In the genomic region with DNA sequence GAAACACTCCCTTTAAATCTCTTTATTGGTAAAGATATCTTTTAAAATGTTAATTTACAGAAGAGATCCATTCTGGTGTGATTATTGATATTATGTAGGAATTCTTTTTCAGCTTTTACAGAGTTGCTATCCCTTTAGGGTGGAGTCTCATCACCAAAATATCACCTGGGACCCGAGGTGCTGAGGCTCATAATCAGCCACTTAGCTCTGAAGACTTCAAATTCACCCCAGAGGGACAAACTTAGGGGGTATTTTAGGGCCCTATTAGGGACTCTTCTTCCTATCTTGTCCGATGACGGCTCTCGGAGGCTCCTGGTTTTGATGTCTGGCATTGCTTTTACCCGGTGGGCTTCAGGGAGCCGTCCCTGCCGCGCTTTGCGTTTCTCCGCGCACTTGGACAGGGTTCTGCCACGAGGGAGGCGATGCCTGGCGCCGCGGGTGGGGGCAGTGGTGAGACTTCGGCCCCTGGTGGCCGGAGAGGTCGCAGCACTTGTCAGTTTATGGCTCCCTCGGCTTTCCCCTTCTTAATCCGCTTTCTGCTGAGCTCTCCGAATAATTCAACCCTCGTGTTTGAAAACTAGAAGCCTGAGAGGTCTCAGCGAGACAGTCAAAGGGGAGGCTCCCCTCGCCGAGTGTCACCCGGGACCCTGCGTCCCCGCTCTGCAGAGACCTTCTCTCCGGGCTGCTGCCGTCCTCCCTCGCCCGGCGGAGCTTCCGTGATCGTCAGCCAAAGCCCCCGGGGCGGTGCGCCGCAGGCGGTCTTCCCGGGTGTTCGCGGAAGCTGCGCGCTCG, we compare ENCODE assay signal across 8 cellular contexts. TPM values are rescaled to one million over a fixed set of nuclear protein-coding genes. Genes with fewer than 3 reads are reported as not detected.
DNase-seq lines count a peak whose midpoint lies in the region; ATAC-seq and TF ChIP-seq lines count a peak whose summit lies in the region.

No MANE protein-coding gene starts in this region.

- H3K9me3 ChIP-seq in CD4-positive, alpha-beta memory T cell (ENCODE audit: control insufficient read depth in 1 of 2, low read length in 2 of 2): no peaks in the 10 kb centered on the region
- H3K9me3 ChIP-seq in suprapubic skin: no peaks in the 10 kb centered on the region

- H3K27ac ChIP-seq in CD4-positive, alpha-beta memory T cell (ENCODE audit: low read depth, low read length): peak overlapping the region; percentile 3
- H3K27ac ChIP-seq in RWPE1 (no peak overlapping the region), suprapubic skin (peak overlapping the region; percentile 67)

- H3K9me3 Mint-ChIP-seq in CD4-positive, alpha-beta memory T cell: no peaks in the 10 kb centered on the region

- intact Hi-C loops in CD4-positive, alpha-beta memory T cell (cut with micrococcal nuclease): no loop called here

- H3K27me3 ChIP-seq in CD4-positive, alpha-beta memory T cell (ENCODE audit: insufficient read depth, low read length): no peaks in the 10 kb centered on the region
- H3K27me3 ChIP-seq in suprapubic skin: no peaks in the 10 kb centered on the region

- H3K4me3 Mint-ChIP-seq in CD4-positive, alpha-beta memory T cell: peak overlapping the region; percentile 88 to 92 (median 90)

- POLR2A ChIA-PET in CD4-positive, alpha-beta memory T cell (lab: Charles Lee; ENCODE audit: partially characterized antibody): interaction anchor here (1.0 to 1.8 kb wide), 7 partner anchors 9 to 465 kb away, joined by 3 to 5 read pairs (median 3); partner anchors contain the start of genes BBIP1, MXI1, PDCD4 and SHOC2
- POLR2A ChIA-PET in RWPE1 (lab: Yijun Ruan, JAX; ENCODE audit: low non-redundant PET): no interaction called here

- no peaks in the 10 kb centered on the region for H3K4me1 ChIP-seq in CD4-positive, alpha-beta memory T cell (ENCODE audit: insufficient read depth, low read length)
- H3K4me1 ChIP-seq in suprapubic skin: peaks cover 14% of the 10 kb centered on the region

- peak overlapping the region in 6 of 7 donors; percentile 45 to 88 (median 76) for H3K27ac Mint-ChIP-seq in CD4-positive, alpha-beta memory T cell

- peak; percentile 78 for TF ChIP-seq CTCF in RWPE1 (conservative IDR thresholded peaks at IDR 0.05; ENCODE audit: low read depth)
- TF ChIP-seq CTCF in omental fat pad (IDR thresholded peaks at IDR 0.05): peak in 1 of 3 donors; percentile 62
- TF ChIP-seq CTCF in suprapubic skin (IDR thresholded peaks at IDR 0.05): peak; percentile 24 to 92

- WGBS in suprapubic skin: 6% methylated on average over 10 of the region's 47 CpGs

- H3K36me3 Mint-ChIP-seq in CD4-positive, alpha-beta memory T cell: no peaks in the 10 kb centered on the region

- peaks cover 4 to 7% of the 10 kb centered on the region in 2 donors for H3K27me3 Mint-ChIP-seq in CD4-positive, alpha-beta memory T cell

- CTCF ChIA-PET in CD4-positive, alpha-beta memory T cell (lab: Charles Lee; ENCODE audit: partially characterized antibody): interaction anchor here (0.6 to 4.7 kb wide), 36 partner anchors 9 to 927 kb away, joined by 3 to 50 read pairs (median 4); no protein-coding TSS in a partner anchor
- CTCF ChIA-PET in RWPE1 (lab: Yijun Ruan, JAX): interaction anchor here (0.5 to 3.2 kb wide), 25 partner anchors 9 to 376 kb away, joined by 3 to 47 read pairs (median 4); partner anchors contain the start of genes RBM20 and SMNDC1

- no peak for TF ChIP-seq POLR2A in suprapubic skin (IDR thresholded peaks at IDR 0.05)

- peak overlapping the region; percentile 60 to 61 for H3K4me3 ChIP-seq in CD4-positive, alpha-beta memory T cell (ENCODE audit: low read length in 2 of 2)
- H3K4me3 ChIP-seq in suprapubic skin: peak overlapping the region; percentile 66

- ATAC-seq in HG03432 (IDR thresholded peaks at IDR 0.05; ENCODE audit: unreplicated experiment) (peak; percentile 99), omental fat pad (ENCODE audit: low FRiP score) (peak; percentile 84)

- TF ChIP-seq EP300 in suprapubic skin (IDR thresholded peaks at IDR 0.05): no peak

- H3K4me1 Mint-ChIP-seq in CD4-positive, alpha-beta memory T cell: peaks cover 1 to 8% (median 5%) of the 10 kb centered on the region in 4 donors

- no peaks in the 10 kb centered on the region for H3K36me3 ChIP-seq in CD4-positive, alpha-beta memory T cell (ENCODE audit: insufficient read depth, low read length)
- H3K36me3 ChIP-seq in suprapubic skin: no peaks in the 10 kb centered on the region

- peak; percentile 45 to 68 (median 58) for DNase-seq in CD4-positive, alpha-beta memory T cell
- peak; percentile 67 for DNase-seq in GM19240 (ENCODE audit: insufficient read length, low spot score)
- DNase-seq in RWPE1 (ENCODE audit: low spot score): peak; percentile 83
- DNase-seq in activated naive CD4-positive, alpha-beta T cell (lab: John Stamatoyannopoulos, UW): peak; percentile 26 to 59 (median 42)
- DNase-seq in globus pallidus (ENCODE audit: low spot score): peak; percentile 70
- DNase-seq in omental fat pad (ENCODE audit: low spot score): peak; percentile 35
- DNase-seq in suprapubic skin (ENCODE audit: low spot score in 2 of 2): peak; percentile 81 to 83

RNA-seq across cellular contexts. Expression of gene RBM20, which starts 27.8 kb away (rescaled TPM):
- not detected for total RNA-seq in CD4-positive, alpha-beta memory T cell
- under 1 TPM in 1 of 2 donors, not detected in 1; 0.03 TPM for polyA plus RNA-seq in CD4-positive, alpha-beta memory T cell
- total RNA-seq in omental fat pad (1 to 10 TPM in 3 of 4 donors, under 1 TPM in 1; 0.24 to 3.5 (median 1.8) TPM), suprapubic skin (10 to 100 TPM in 1 of 4 donors, 1 to 10 TPM in 3; 1.6 to 18.6 (median 3.2) TPM)
